16 cellular contexts compared by ENCODE assay signal in the genomic region with DNA sequence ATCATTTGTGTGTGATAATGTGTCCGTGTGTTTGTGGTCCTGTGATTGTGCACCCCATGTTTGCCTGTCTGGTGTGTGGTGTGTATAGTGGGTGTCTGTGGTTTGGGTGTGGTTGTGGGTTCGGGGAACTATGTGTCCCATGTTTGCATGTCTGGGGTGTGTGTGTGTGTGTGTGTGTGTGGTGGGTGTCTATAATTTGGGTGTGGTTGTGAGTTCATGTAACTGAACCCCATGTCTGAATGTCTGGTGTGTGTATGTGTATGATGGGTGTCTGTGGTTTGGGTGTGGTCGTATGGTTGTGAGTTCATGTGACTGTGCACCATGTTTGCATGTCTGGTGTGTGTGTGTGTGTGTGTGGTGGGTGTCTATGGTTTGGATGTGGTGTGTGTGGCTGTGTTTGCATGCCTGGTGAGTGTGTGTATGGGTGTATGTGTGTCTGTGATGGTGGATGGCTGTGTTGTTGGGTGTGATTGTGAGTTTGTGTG. TPM values are rescaled to one million over a fixed set of nuclear protein-coding genes. Genes with fewer than 3 reads are reported as not detected.
A peak's percentile ranks its signal among the peaks of the same experiment; 100 is the strongest.
DNase-seq lines count a peak whose midpoint lies in the region; ATAC-seq, FAIRE-seq and TF ChIP-seq lines count a peak whose summit lies in the region.
"Had no signal": no experiment of that assay in that cellular context is flagged by ENCODE, and none has a peak within 500 bp of the region (broad histone marks: within the 10 kb centered on the region; RNA-seq: fewer than 3 reads in every experiment).

No MANE protein-coding gene starts in this region.

- H3K36me3 ChIP-seq in HEK293 (ENCODE audit: control insufficient read depth in 2 of 2, insufficient read depth in 1 of 2, low read length in 2 of 2) (no peaks in the 10 kb centered on the region), astrocyte (ENCODE audit: insufficient read depth, low read length) (no peaks in the 10 kb centered on the region), suprapubic skin (no peaks in the 10 kb centered on the region)
- H3K36me3 ChIP-seq: adrenal gland, BE2C, tibial artery had no signal

- peaks cover 2% of the 10 kb centered on the region for H3K4me1 Mint-ChIP-seq in astrocyte (ENCODE audit: low read depth, unreplicated experiment)

- no peak overlapping the region for H3K27ac Mint-ChIP-seq in astrocyte (ENCODE audit: unreplicated experiment)
- H3K27ac Mint-ChIP-seq: activated B cell treated with CpG ODN at 0.5 μM for 24 hours; activated T-helper 2 cell treated with anti-CD3 and anti-CD28 coated beads, Interferon-gamma antibody, Interleukin-2, Interleukin-4, amounts not matched to agents 10 μg/mL and 5 μg/mL and 100 μg/mL, durations not matched to agents 14 hours and 24 hours and 36 hours had no signal

- CTCF ChIA-PET in HEK293 (lab: Yijun Ruan, JAX): interaction anchor here (0.5 to 13.3 kb wide), 11 partner anchors 14 to 292 kb away, joined by 3 to 274 read pairs (median 3); no protein-coding TSS in a partner anchor

- H3K4me3 ChIP-seq in HEK293 (ENCODE audit: low read depth, low read length) (no peak overlapping the region), astrocyte (ENCODE audit: insufficient read depth, low read depth, low read length) (no peak overlapping the region), suprapubic skin (no peak overlapping the region)

- H3K4me2 ChIP-seq in astrocyte (ENCODE audit: low read length): peak overlapping the region; percentile 97

- no peak for FAIRE-seq in astrocyte (lab: Jason Lieb, UNC)

- peaks cover 31% of the 10 kb centered on the region for H3K27me3 Mint-ChIP-seq in astrocyte (ENCODE audit: low read depth, unreplicated experiment)

- POLR2A ChIA-PET in HEK293 (lab: Yijun Ruan, JAX): no interaction called here

- no peak overlapping the region for H3K27ac ChIP-seq in HEK293 (ENCODE audit: extremely low read depth, low read depth, low read length)
- H3K27ac ChIP-seq in astrocyte (ENCODE audit: low read depth, low read length): no peak overlapping the region
- peak overlapping the region; percentile 95 for H3K27ac ChIP-seq in layer of hippocampus (ENCODE audit: low read depth, low read length)
- peak overlapping the region; percentile 78 for H3K27ac ChIP-seq in suprapubic skin
- H3K27ac ChIP-seq: adrenal gland, foreskin keratinocyte had no signal

- H2AFZ ChIP-seq in astrocyte (ENCODE audit: low read depth, low read length): no peak overlapping the region

- H3K27me3 ChIP-seq in astrocyte (ENCODE audit: insufficient read depth, low read length) (no peaks in the 10 kb centered on the region), layer of hippocampus (ENCODE audit: control insufficient read depth, insufficient read depth, low read length) (no peaks in the 10 kb centered on the region), suprapubic skin (no peaks in the 10 kb centered on the region)
- H3K27me3 ChIP-seq: adrenal gland, BE2C, tibial artery had no signal

- 72% methylated on average over 3 of the region's 3 CpGs for WGBS in suprapubic skin

- no peaks in the 10 kb centered on the region for H4K20me1 ChIP-seq in astrocyte (ENCODE audit: insufficient read depth, low read length)

- H3K4me3 Mint-ChIP-seq in astrocyte (ENCODE audit: unreplicated experiment): no peak overlapping the region
- H3K4me3 Mint-ChIP-seq: activated B cell treated with CpG ODN at 0.5 μM for 24 hours had no signal

- TF ChIP-seq POLR2A in suprapubic skin (IDR thresholded peaks at IDR 0.05): no peak

- H3K36me3 Mint-ChIP-seq in astrocyte (ENCODE audit: low read depth, unreplicated experiment): peaks cover 2% of the 10 kb centered on the region

- peak; percentile 44 for DNase-seq in astrocyte (ENCODE audit: low read depth)
- no peak for DNase-seq in suprapubic skin (ENCODE audit: low spot score in 2 of 2)
- DNase-seq in NCI-H1694 (lab: John Stamatoyannopoulos, UW): no peak
- DNase-seq in germinal center (ENCODE audit: low spot score): no peak
- DNase-seq: NCI-H1436 treated with DMSO at 0.1 percent for 48 hours had no signal

- no peak for TF ChIP-seq EP300 in suprapubic skin (IDR thresholded peaks at IDR 0.05)

- no peaks in the 10 kb centered on the region for H3K9me3 ChIP-seq in HEK293 (ENCODE audit: control insufficient read depth, insufficient read depth, low read depth, low read length)
- no peaks in the 10 kb centered on the region for H3K9me3 ChIP-seq in astrocyte (ENCODE audit: insufficient read depth, low read depth, low read length)
- H3K9me3 ChIP-seq in suprapubic skin: no peaks in the 10 kb centered on the region
- H3K9me3 ChIP-seq: adrenal gland, BE2C, tibial artery had no signal

- no peak for ATAC-seq in HG03469 (IDR thresholded peaks at IDR 0.05; ENCODE audit: unreplicated experiment)
- no peak for ATAC-seq in HG02763 (IDR thresholded peaks at IDR 0.05; ENCODE audit: unreplicated experiment)

- TF ChIP-seq CTCF in HEK293 (tag by site-specific recombination; IDR thresholded peaks at IDR 0.05): no peak
- no peak for TF ChIP-seq CTCF in astrocyte (IDR thresholded peaks at IDR 0.05; ENCODE audit: insufficient read depth, low read depth, low read length)
- no peak for TF ChIP-seq CTCF in suprapubic skin (IDR thresholded peaks at IDR 0.05)

- no peaks in the 10 kb centered on the region for H3K9me3 Mint-ChIP-seq in astrocyte (ENCODE audit: unreplicated experiment)
- H3K9me3 Mint-ChIP-seq: activated B cell treated with CpG ODN at 0.5 μM for 24 hours; activated T-helper 2 cell treated with anti-CD3 and anti-CD28 coated beads, Interferon-gamma antibody, Interleukin-2, Interleukin-4, amounts not matched to agents 10 μg/mL and 5 μg/mL and 100 μg/mL, durations not matched to agents 14 hours and 24 hours and 36 hours had no signal

- no peaks in the 10 kb centered on the region for H3K4me1 ChIP-seq in HEK293 (ENCODE audit: control insufficient read depth, insufficient read depth, low read length)
- H3K4me1 ChIP-seq in astrocyte (ENCODE audit: insufficient read depth, low read length): peaks cover 18% of the 10 kb centered on the region
- peaks cover 24% of the 10 kb centered on the region for H3K4me1 ChIP-seq in suprapubic skin
- H3K4me1 ChIP-seq: adrenal gland, BE2C, foreskin keratinocyte had no signal

- H3K79me2 ChIP-seq in astrocyte (ENCODE audit: insufficient read depth, low read length): no peaks in the 10 kb centered on the region

- no peak overlapping the region for H3K9ac ChIP-seq in astrocyte (ENCODE audit: low read length)

TF ChIP-seq in HEK293, 187 proteins besides CTCF, POLR2A, EP300 and RAD21 (continues in another document):
- TF ChIP-seq ZNF155 (tag by site-specific recombination; IDR thresholded peaks at IDR 0.05): 0 out of 2 replicates have a peak, but pooled peaks have one; percentile 10
- TF ChIP-seq, protein P1, sequence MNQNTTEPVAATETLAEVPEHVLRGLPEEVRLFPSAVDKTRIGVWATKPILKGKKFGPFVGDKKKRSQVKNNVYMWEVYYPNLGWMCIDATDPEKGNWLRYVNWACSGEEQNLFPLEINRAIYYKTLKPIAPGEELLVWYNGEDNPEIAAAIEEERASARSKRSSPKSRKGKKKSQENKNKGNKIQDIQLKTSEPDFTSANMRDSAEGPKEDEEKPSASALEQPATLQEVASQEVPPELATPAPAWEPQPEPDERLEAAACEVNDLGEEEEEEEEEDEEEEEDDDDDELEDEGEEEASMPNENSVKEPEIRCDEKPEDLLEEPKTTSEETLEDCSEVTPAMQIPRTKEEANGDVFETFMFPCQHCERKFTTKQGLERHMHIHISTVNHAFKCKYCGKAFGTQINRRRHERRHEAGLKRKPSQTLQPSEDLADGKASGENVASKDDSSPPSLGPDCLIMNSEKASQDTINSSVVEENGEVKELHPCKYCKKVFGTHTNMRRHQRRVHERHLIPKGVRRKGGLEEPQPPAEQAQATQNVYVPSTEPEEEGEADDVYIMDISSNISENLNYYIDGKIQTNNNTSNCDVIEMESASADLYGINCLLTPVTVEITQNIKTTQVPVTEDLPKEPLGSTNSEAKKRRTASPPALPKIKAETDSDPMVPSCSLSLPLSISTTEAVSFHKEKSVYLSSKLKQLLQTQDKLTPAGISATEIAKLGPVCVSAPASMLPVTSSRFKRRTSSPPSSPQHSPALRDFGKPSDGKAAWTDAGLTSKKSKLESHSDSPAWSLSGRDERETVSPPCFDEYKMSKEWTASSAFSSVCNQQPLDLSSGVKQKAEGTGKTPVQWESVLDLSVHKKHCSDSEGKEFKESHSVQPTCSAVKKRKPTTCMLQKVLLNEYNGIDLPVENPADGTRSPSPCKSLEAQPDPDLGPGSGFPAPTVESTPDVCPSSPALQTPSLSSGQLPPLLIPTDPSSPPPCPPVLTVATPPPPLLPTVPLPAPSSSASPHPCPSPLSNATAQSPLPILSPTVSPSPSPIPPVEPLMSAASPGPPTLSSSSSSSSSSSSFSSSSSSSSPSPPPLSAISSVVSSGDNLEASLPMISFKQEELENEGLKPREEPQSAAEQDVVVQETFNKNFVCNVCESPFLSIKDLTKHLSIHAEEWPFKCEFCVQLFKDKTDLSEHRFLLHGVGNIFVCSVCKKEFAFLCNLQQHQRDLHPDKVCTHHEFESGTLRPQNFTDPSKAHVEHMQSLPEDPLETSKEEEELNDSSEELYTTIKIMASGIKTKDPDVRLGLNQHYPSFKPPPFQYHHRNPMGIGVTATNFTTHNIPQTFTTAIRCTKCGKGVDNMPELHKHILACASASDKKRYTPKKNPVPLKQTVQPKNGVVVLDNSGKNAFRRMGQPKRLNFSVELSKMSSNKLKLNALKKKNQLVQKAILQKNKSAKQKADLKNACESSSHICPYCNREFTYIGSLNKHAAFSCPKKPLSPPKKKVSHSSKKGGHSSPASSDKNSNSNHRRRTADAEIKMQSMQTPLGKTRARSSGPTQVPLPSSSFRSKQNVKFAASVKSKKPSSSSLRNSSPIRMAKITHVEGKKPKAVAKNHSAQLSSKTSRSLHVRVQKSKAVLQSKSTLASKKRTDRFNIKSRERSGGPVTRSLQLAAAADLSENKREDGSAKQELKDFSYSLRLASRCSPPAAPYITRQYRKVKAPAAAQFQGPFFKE (tag by site-specific recombination; IDR thresholded peaks at IDR 0.05; ENCODE audit: borderline replicate concordance): 0 out of 2 replicates have a peak, but pooled peaks have one; percentile 1
- no peak for TF ChIP-seq REPIN1 (tag by site-specific recombination; IDR thresholded peaks at IDR 0.05; ENCODE audit: low read depth)

RNA-seq across cellular contexts. Expression of gene NFIX, which starts 11.1 kb away (rescaled TPM):
- 8.4 and 9.6 TPM in 2 replicates for total RNA-seq in astrocyte
- total RNA-seq in suprapubic skin: 100 to 1,000 TPM; 126 to 223 (median 176) TPM

RNA-seq across cellular contexts. Expression of gene DAND5, which starts 14.8 kb away (rescaled TPM):
- total RNA-seq in astrocyte (0.14 TPM in 1 of 2 replicates, not detected in the other), suprapubic skin (not detected)
- total RNA-seq: activated B cell treated with CpG ODN at 0.5 μM for 24 hours, HT-29 had no signal

RNA-seq across cellular contexts. Expression of gene GADD45GIP1, which starts 27.2 kb away (rescaled TPM):
- total RNA-seq in astrocyte (34.0 and 35.5 TPM in 2 replicates), suprapubic skin (10 to 100 TPM; 20.4 to 31.0 (median 24.8) TPM)

RNA-seq across cellular contexts. Expression of gene RAD23A, which starts 38.5 kb away (rescaled TPM):
- 40.6 and 48.5 TPM in 2 replicates for total RNA-seq in astrocyte
- total RNA-seq in suprapubic skin: 100 to 1,000 TPM in 3 of 4 donors, 10 to 100 TPM in 1; 95.4 to 120 (median 109) TPM

RNA-seq across cellular contexts. Expression of gene CALR, which starts 45.8 kb away (rescaled TPM):
- total RNA-seq in astrocyte (2,193 and 2,309 TPM in 2 replicates), suprapubic skin (100 to 1,000 TPM; 131 to 285 (median 237) TPM)

Comparison
In these comparisons a context has a peak if more than half of its experiments do, and no peak if none do; other contexts are left out.
1. H3K27ac ChIP-seq: peak in layer of hippocampus (single experiment) and suprapubic skin (single experiment); none in HEK293 (single experiment) and astrocyte (single experiment).
2. RNA of gene NFIX, which starts 11.1 kb away (total RNA-seq): 126 to 223 TPM in suprapubic skin; 8.4 to 9.6 TPM in astrocyte; every median in the first group is over 10 times any median in the second.